In genomic region chr1:9908846-9909221, GRCh38 we compare ENCODE assay signal across 1 cellular context.
TF ChIP-seq lines count a peak whose summit lies in the region.

No MANE protein-coding gene starts in this region.

TF ChIP-seq in endothelial cell of umbilical vein, 7 proteins besides CTCF, POLR2A, EP300 and RAD21 (continued from another document):
- no peak for TF ChIP-seq GATA2 (IDR thresholded peaks at IDR 0.05; ENCODE audit: insufficient read depth, insufficient read length, low read depth, low read length)
